22 cellular contexts compared by ENCODE assay signal in the genomic region with DNA sequence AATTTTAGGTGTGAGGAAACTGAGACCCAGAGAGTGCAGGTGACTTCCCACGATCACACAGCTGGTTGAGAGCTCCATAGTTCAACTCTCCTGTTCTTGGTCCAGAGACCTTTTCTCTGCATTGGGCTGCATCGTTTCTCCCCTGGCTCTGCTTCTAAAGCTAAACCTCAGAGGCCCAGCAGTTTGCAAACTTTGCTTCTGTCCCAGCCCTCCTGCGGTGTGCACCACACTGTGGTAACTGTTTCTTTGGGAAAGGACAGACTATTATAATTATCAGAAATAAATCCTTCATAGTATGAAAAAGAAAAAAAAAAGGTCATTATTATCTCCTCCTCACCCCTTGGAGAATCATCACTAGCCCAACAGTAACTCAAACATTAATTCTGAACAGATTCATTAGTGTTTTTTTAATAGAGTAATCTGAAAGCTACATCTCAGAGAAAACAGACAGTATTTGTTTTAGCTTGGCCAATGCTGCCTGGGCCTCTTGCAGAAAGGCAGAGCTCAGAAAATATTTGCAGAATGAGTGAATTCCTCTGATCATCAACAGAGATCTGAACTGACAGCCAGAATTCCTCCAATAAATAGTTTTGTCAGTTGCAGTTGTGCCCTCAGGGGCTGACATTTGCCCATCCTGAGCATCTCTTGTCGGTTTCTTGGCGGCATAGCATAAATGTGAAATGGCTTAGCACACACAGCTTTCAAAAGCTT. TPM values are rescaled to one million over a fixed set of nuclear protein-coding genes. Genes with fewer than 3 reads are reported as not detected.
A peak's percentile ranks its signal among the peaks of the same experiment; 100 is the strongest.
DNase-seq lines count a peak whose midpoint lies in the region; ATAC-seq, FAIRE-seq and TF ChIP-seq lines count a peak whose summit lies in the region.
"Had no signal": no experiment of that assay in that cellular context is flagged by ENCODE, and none has a peak within 500 bp of the region (broad histone marks: within the 10 kb centered on the region; RNA-seq: fewer than 3 reads in every experiment).

No MANE protein-coding gene starts in this region.

- no peaks in the 10 kb centered on the region for H3K79me2 ChIP-seq in astrocyte (ENCODE audit: insufficient read depth, low read length)

- H3K4me1 ChIP-seq in astrocyte (ENCODE audit: insufficient read depth, low read length) (peaks cover 5% of the 10 kb centered on the region), gastroesophageal sphincter (no peaks in the 10 kb centered on the region)
- H3K4me1 ChIP-seq: uterus had no signal

- peaks cover 5% of the 10 kb centered on the region for H3K27me3 ChIP-seq in astrocyte (ENCODE audit: insufficient read depth, low read length)
- no peaks in the 10 kb centered on the region for H3K27me3 ChIP-seq in gastroesophageal sphincter
- H3K27me3 ChIP-seq: uterus had no signal

- FAIRE-seq in astrocyte (lab: Jason Lieb, UNC): no peak
- FAIRE-seq: K562, keratinocyte had no signal

- peak overlapping the region; percentile 72 for H3K27ac ChIP-seq in C4-2B
- H3K27ac ChIP-seq in astrocyte (ENCODE audit: low read depth, low read length): no peak overlapping the region
- H3K27ac ChIP-seq in gastroesophageal sphincter: no peak overlapping the region
- H3K27ac ChIP-seq: uterus had no signal

- no peak for ATAC-seq in gastroesophageal sphincter
- ATAC-seq: activated T-helper 17 cell treated with anti-CD3 and anti-CD28 coated beads, Interleukin-2, amount 50 U/mL, for 72 hours; K562; right cardiac atrium had no signal

- no peak overlapping the region for H3K4me2 ChIP-seq in astrocyte (ENCODE audit: low read length)

- H3K9me3 ChIP-seq in astrocyte (ENCODE audit: insufficient read depth, low read depth, low read length) (no peaks in the 10 kb centered on the region), gastroesophageal sphincter (no peaks in the 10 kb centered on the region)
- H3K9me3 ChIP-seq: uterus had no signal

- H3K36me3 ChIP-seq in astrocyte (ENCODE audit: insufficient read depth, low read length): no peaks in the 10 kb centered on the region
- H3K36me3 ChIP-seq in gastroesophageal sphincter: no peaks in the 10 kb centered on the region
- H3K36me3 ChIP-seq: uterus had no signal

- H2AFZ ChIP-seq in astrocyte (ENCODE audit: low read depth, low read length): no peak overlapping the region

- no peak for TF ChIP-seq POLR2A in gastroesophageal sphincter (IDR thresholded peaks at IDR 0.05)

- H3K4me3 Mint-ChIP-seq in astrocyte (ENCODE audit: unreplicated experiment) (no peak overlapping the region), nephron (no peak overlapping the region)
- H3K4me3 Mint-ChIP-seq: activated B cell treated with CpG ODN at 0.5 μM for 24 hours; activated T-helper 17 cell treated with anti-CD3 and anti-CD28 coated beads, Interleukin-2, amount 50 U/mL, for 72 hours; T-helper 1 cell treated with Interleukin-12 subunit alpha and Interleukin-12 subunit beta and Interleukin-4 antibody, amounts not matched to agents 30 μg/mL and 1 μg/mL, for 36 hours had no signal

- H3K4me1 Mint-ChIP-seq in astrocyte (ENCODE audit: low read depth, unreplicated experiment): peaks cover 18% of the 10 kb centered on the region
- H3K4me1 Mint-ChIP-seq in nephron: peaks cover 22% of the 10 kb centered on the region

- H3K27ac Mint-ChIP-seq in astrocyte (ENCODE audit: unreplicated experiment) (peak overlapping the region; percentile 43), nephron (peak overlapping the region in 2 of 3 experiments; percentile 4 to 67)
- H3K27ac Mint-ChIP-seq: activated B cell treated with CpG ODN at 0.5 μM for 24 hours; activated T-helper 17 cell treated with anti-CD3 and anti-CD28 coated beads, Interleukin-2, amount 50 U/mL, for 72 hours; T-helper 1 cell treated with Interleukin-12 subunit alpha and Interleukin-12 subunit beta and Interleukin-4 antibody, amounts not matched to agents 30 μg/mL and 1 μg/mL, for 36 hours had no signal

- no peak overlapping the region for H3K9ac ChIP-seq in astrocyte (ENCODE audit: low read length)

- TF ChIP-seq CTCF in C4-2B (conservative IDR thresholded peaks at IDR 0.05): no peak
- TF ChIP-seq CTCF in LNCaP clone FGC (IDR thresholded peaks at IDR 0.05; ENCODE audit: control insufficient read depth, extremely low read depth, insufficient read depth): no peak
- TF ChIP-seq CTCF in astrocyte (IDR thresholded peaks at IDR 0.05; ENCODE audit: insufficient read depth, low read depth, low read length): no peak
- no peak for TF ChIP-seq CTCF in nephron (IDR thresholded peaks at IDR 0.05; ENCODE audit: unreplicated experiment in 3 of 3)
- TF ChIP-seq CTCF in gastroesophageal sphincter (IDR thresholded peaks at IDR 0.05): no peak

- H4K20me1 ChIP-seq in astrocyte (ENCODE audit: insufficient read depth, low read length): no peaks in the 10 kb centered on the region

- no peak for TF ChIP-seq EP300 in gastroesophageal sphincter (IDR thresholded peaks at IDR 0.05)

- peak; percentile 98 for DNase-seq in LNCaP clone FGC (ENCODE audit: low read depth)
- no peak for DNase-seq in astrocyte (ENCODE audit: low read depth)
- no peak for DNase-seq in NCI-H1694 (lab: John Stamatoyannopoulos, UW)
- DNase-seq in effector CD8-positive, alpha-beta T cell (lab: John Stamatoyannopoulos, UW): no peak
- DNase-seq in activated CD8-positive, alpha-beta memory T cell treated with anti-CD3 and anti-CD28 coated beads, Interleukin-2, amount 50 U/mL, for 4 hours: no peak
- DNase-seq: activated B cell treated with CpG ODN at 0.5 μM for 24 hours; activated CD8-positive, alpha-beta memory T cell treated with anti-CD3 and anti-CD28 coated beads for 24 hours; COR-L47; NCI-H1092 treated with DMSO at 0.1 percent for 48 hours; NCI-H2171 treated with DMSO at 0.1 percent for 48 hours; right cardiac atrium; RPMI8226; uterus had no signal

- H3K36me3 Mint-ChIP-seq in astrocyte (ENCODE audit: low read depth, unreplicated experiment) (no peaks in the 10 kb centered on the region), nephron (ENCODE audit: low read depth) (no peaks in the 10 kb centered on the region)

- peak overlapping the region; percentile 9; the same call in 1 of the 2 replicates for H3K4me3 ChIP-seq in LNCaP clone FGC (ENCODE audit: low read depth, low read length)
- no peak overlapping the region for H3K4me3 ChIP-seq in astrocyte (ENCODE audit: insufficient read depth, low read depth, low read length)
- no peak overlapping the region for H3K4me3 ChIP-seq in gastroesophageal sphincter
- H3K4me3 ChIP-seq: K562, uterus had no signal

- WGBS in gastroesophageal sphincter (ENCODE audit: low coverage in 1 of 2), 2 donors: 45 to 46% methylated on average over 3 to 5 of the region's 5 CpGs

- H3K27me3 Mint-ChIP-seq in astrocyte (ENCODE audit: low read depth, unreplicated experiment) (no peaks in the 10 kb centered on the region), nephron (ENCODE audit: low read depth) (peaks cover 27% of the 10 kb centered on the region)

- H3K9me3 Mint-ChIP-seq in astrocyte (ENCODE audit: unreplicated experiment): no peaks in the 10 kb centered on the region
- H3K9me3 Mint-ChIP-seq in nephron: no peaks in the 10 kb centered on the region
- H3K9me3 Mint-ChIP-seq: activated B cell treated with CpG ODN at 0.5 μM for 24 hours; activated T-helper 17 cell treated with anti-CD3 and anti-CD28 coated beads, Interleukin-2, amount 50 U/mL, for 72 hours; T-helper 1 cell treated with Interleukin-12 subunit alpha and Interleukin-12 subunit beta and Interleukin-4 antibody, amounts not matched to agents 30 μg/mL and 1 μg/mL, for 36 hours had no signal

RNA-seq across cellular contexts. Expression of a gene that starts 52.9 kb away (rescaled TPM):
- total RNA-seq in astrocyte (not detected in 2 replicates), gastroesophageal sphincter (not detected)
- total RNA-seq: cardiac septum, fibroblast of lung, K562, right cardiac atrium, uterus had no signal
